ENCODE assay signal across 1 cellular context in the genomic region with DNA sequence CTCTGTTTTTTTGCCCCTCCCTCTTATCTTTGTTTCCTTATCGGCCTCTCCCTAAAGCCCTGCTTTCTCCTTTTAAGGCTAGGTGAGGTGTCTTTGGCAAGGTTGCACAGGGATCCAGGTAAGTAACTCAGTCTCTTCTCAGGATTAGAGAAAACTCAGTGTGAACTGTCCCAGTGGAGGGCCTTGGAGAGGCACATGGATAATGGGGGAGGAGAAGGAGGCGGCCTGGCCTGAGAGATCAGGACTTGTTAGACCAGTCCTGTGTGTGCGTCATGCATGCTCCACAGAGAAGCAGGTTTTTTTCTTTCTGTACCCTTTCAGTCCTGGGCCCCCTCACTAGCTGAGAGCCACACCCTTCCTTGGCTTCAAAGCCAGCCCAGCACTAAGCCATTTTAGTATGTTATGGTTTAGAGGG.
TF ChIP-seq lines count a peak whose summit lies in the region.

No MANE protein-coding gene starts in this region.

TF ChIP-seq in HepG2, 621 proteins besides CTCF, POLR2A, EP300 and RAD21:
- TF ChIP-seq FOXJ3 (CRISPR knock-in tag; IDR thresholded peaks at IDR 0.05; ENCODE audit: borderline replicate concordance) (no peak), ZNF605 (CRISPR knock-in tag; IDR thresholded peaks at IDR 0.05) (0 out of 2 replicates have a peak, but pooled peaks have one; percentile 33), RBM22 (optimal IDR thresholded peaks at IDR 0.05; ENCODE audit: low read length) (peak; percentile 63), ZMYM2 (CRISPR knock-in tag; IDR thresholded peaks at IDR 0.05) (0 out of 2 replicates have a peak, but pooled peaks have one; percentile 18)
